Comparison of ENCODE assay signal across 9 cellular contexts in the genomic region with DNA sequence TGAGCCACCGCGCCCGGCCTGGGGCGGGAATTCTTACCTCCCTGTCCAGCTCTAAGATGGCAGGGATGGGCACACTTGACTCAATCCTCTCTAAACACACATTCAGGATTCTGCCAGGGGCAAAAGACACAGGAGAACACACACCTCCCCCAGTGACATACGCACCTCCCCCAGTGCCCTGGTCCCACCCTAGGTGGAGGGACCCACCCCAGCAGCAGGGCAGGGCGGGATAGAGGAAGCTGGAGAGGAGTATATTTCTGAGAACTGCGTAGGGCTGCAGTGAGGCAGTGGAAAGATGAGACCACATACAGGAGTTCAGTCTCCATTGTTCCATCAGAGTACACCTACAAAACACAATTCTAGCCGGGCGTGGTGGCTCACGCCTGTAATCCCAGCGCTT.
"Had no signal": no experiment of that assay in that cellular context is flagged by ENCODE, and none has a peak within 500 bp of the region (broad histone marks: within the 10 kb centered on the region; RNA-seq: fewer than 3 reads in every experiment).

No MANE protein-coding gene starts in this region.

- H3K9me3 Mint-ChIP-seq: H9, HFFc6, IgD-negative memory B cell had no signal

- DNase-seq: GM23248, GOT3, H9, HCEC 1CT, HFFc6, KBM-7 had no signal

- H3K4me3 ChIP-seq: GM23248 had no signal

- FAIRE-seq: HepG2 had no signal

- H3K4me3 Mint-ChIP-seq: H9, HFFc6, IgD-negative memory B cell had no signal

- H3K9ac ChIP-seq: GM23248 had no signal

- H3K27ac Mint-ChIP-seq: HFFc6, IgD-negative memory B cell had no signal

- ATAC-seq: HepG2 had no signal

- H3K27ac ChIP-seq: GM23248, HL-60 had no signal
